ENCODE assay signal across 8 cellular contexts in the genomic region with DNA sequence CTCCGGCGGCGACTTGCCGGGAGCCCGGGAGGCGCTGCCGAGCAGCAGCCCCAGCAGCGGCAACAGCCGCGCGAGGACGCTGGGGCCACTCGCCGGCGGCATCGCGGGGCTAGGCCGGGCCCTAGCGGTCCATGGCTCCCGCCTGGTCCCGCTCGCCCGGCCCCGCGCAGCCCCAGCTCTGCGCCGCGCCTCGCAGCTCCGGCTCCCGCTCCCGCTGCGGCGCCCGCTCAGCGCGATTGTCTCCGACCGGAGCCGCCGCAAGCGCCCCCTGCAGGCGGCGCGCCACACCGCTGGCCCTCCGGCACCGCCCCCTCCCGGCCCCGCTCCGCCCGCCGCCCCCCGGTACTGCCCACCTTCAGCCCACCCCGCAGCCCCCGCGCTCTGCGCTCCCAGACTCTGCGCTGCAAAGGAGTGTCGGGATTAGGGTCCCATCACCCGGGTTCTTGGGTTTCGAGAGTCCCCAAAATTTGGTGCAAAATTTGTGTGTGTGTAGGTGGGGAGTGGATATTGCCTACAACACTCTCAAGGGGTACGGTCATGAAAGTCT. TPM values are rescaled to one million over a fixed set of nuclear protein-coding genes. Genes with fewer than 3 reads are reported as not detected.
A peak's percentile ranks its signal among the peaks of the same experiment; 100 is the strongest.
DNase-seq lines count a peak whose midpoint lies in the region; ATAC-seq and TF ChIP-seq lines count a peak whose summit lies in the region.

A gene (minus strand): TSS at position 241 of the 547 bp plus-strand sequence. CDS start 139 bp downstream, at position 102.

- H3K4me1 Mint-ChIP-seq in activated CD4-positive, alpha-beta T cell treated with anti-CD3 and anti-CD28 coated beads for 36 hours, result peaks cover 2% of the 10 kb centered on the region

- POLR2A ChIA-PET in activated CD4-positive, alpha-beta T cell treated with anti-CD3 and anti-CD28 coated beads for 36 hours (lab: Charles Lee), result interaction anchor here (1.4 kb wide), 1 partner anchor 154 kb away, joined by 5 read pairs; no protein-coding TSS in a partner anchor

- CTCF ChIA-PET in activated CD4-positive, alpha-beta T cell treated with anti-CD3 and anti-CD28 coated beads for 36 hours (lab: Charles Lee), result interaction anchor here (0.7 to 4.3 kb wide), 11 partner anchors 10 to 213 kb away, joined by 3 to 25 read pairs (median 4); a partner anchor contains a TSS

- intact Hi-C loops in activated CD4-positive, alpha-beta T cell treated with anti-CD3 and anti-CD28 coated beads for 36 hours (cut with DNase I, micrococcal nuclease), result loop anchor here in 1 of 2 experiments (1.0 kb wide), 2 partner anchors 18 to 22 kb away; a partner anchor contains a TSS

- H3K4me1 ChIP-seq in BE2C, result peaks cover 8% of the 10 kb centered on the region; the same call in 1 of the 2 replicates

- peak within 1 kb of the TSS; percentile 79 for H3K4me3 ChIP-seq in BE2C (ENCODE audit: low read depth, low read length)
- H3K4me3 ChIP-seq in coronary artery, result peak within 1 kb of the TSS; percentile 73

- H3K36me3 ChIP-seq in BE2C, result no peaks in the 10 kb centered on the region

- no peak within 1 kb of the TSS for H3K27ac ChIP-seq in coronary artery

- H3K27me3 ChIP-seq in BE2C, result no peaks in the 10 kb centered on the region

- peak within 1 kb of the TSS; percentile 53 for H3K4me3 Mint-ChIP-seq in activated CD4-positive, alpha-beta T cell treated with anti-CD3 and anti-CD28 coated beads for 36 hours

- H3K36me3 Mint-ChIP-seq in activated CD4-positive, alpha-beta T cell treated with anti-CD3 and anti-CD28 coated beads for 36 hours (ENCODE audit: low read depth), result no peaks in the 10 kb centered on the region

- peak; percentile 39; the same call in 1 of the 2 replicates for TF ChIP-seq CTCF in BE2C (IDR thresholded peaks at IDR 0.05; ENCODE audit: low read depth, low read length)
- TF ChIP-seq CTCF in coronary artery (IDR thresholded peaks at IDR 0.05), result peak; percentile 69

- H3K9me3 Mint-ChIP-seq in activated CD4-positive, alpha-beta T cell treated with anti-CD3 and anti-CD28 coated beads for 36 hours (ENCODE audit: low read depth), result no peaks in the 10 kb centered on the region

- H3K27ac Mint-ChIP-seq in activated CD4-positive, alpha-beta T cell treated with anti-CD3 and anti-CD28 coated beads for 36 hours, result no peak within 1 kb of the TSS

- DNase-seq in BE2C (peak; percentile 85), NCI-H2171 (lab: John Stamatoyannopoulos, UW) (peak; percentile 71), coronary artery (ENCODE audit: low spot score) (no peak), left kidney (ENCODE audit: low read depth, low spot score) (peak; percentile 91)
- peak; percentile 84 for DNase-seq in activated CD4-positive, alpha-beta T cell treated with anti-CD3 and anti-CD28 coated beads for 36 hours
- peak; percentile 65 for DNase-seq in stimulated activated CD4-positive, alpha-beta T cell treated with anti-CD3 and anti-CD28 coated beads, Interleukin-4, amount 100 ng/mL, for 24 hours

- H3K9me3 ChIP-seq in BE2C, result no peaks in the 10 kb centered on the region

- H3K27me3 Mint-ChIP-seq in activated CD4-positive, alpha-beta T cell treated with anti-CD3 and anti-CD28 coated beads for 36 hours, result peaks cover 22% of the 10 kb centered on the region

- peak; percentile 53 for ATAC-seq in GM21576 (IDR thresholded peaks at IDR 0.05; ENCODE audit: unreplicated experiment)
- ATAC-seq in activated CD4-positive, alpha-beta T cell treated with anti-CD3 and anti-CD28 coated beads for 36 hours, result peak; percentile 90
- no peak for ATAC-seq in HG03045 (IDR thresholded peaks at IDR 0.05; ENCODE audit: unreplicated experiment)

RNA-seq across cellular contexts. Expression of the gene that starts here (rescaled TPM):
- 44.8 TPM for polyA plus RNA-seq in BE2C (2012; ENCODE audit: insufficient read depth, insufficient read length, low read depth)
- total RNA-seq in activated CD4-positive, alpha-beta T cell treated with anti-CD3 and anti-CD28 coated beads for 36 hours, result under 1 TPM; 0.18 to 0.32 TPM

Comparison
In these comparisons a context has a peak if more than half of its experiments do, and no peak if none do; other contexts are left out.
1. Peak in DNase-seq and ATAC-seq in activated CD4-positive, alpha-beta T cell treated with anti-CD3 and anti-CD28 coated beads for 36 hours; RNA of the gene not detected or under 1 TPM.